In genomic region chr7:75979361-75980125, GRCh38 we compare ENCODE assay signal across 22 cellular contexts. TPM values are rescaled to one million over a fixed set of nuclear protein-coding genes. Genes with fewer than 3 reads are reported as not detected.
DNase-seq lines count a peak whose midpoint lies in the region; ATAC-seq, FAIRE-seq and TF ChIP-seq lines count a peak whose summit lies in the region.
"Had no signal": no experiment of that assay in that cellular context is flagged by ENCODE, and none has a peak within 500 bp of the region (broad histone marks: within the 10 kb centered on the region; RNA-seq: fewer than 3 reads in every experiment).

No MANE protein-coding gene starts in this region.

- H3K27ac ChIP-seq in adrenal gland (peak overlapping the region; percentile 64 to 97 (median 81)), small intestine (ENCODE audit: low read depth in 1 of 2, low read length in 1 of 2) (peak overlapping the region; percentile 74 to 92), upper lobe of left lung (peak overlapping the region in 2 of 4 donors; percentile 21 to 27)
- H3K27ac ChIP-seq: KMS-11, sigmoid colon, SJSA1 had no signal

- no peaks in the 10 kb centered on the region for H3K27me3 Mint-ChIP-seq in Caco-2 (ENCODE audit: insufficient read depth, unreplicated experiment)
- H3K27me3 Mint-ChIP-seq: activated CD8-positive, alpha-beta memory T cell treated with anti-CD3 and anti-CD28 coated beads, Interleukin-2, amount 10 ng/mL, durations not matched to agents 7 days and 5 days had no signal

- H3K4me3 ChIP-seq in Caco-2 (ENCODE audit: low read depth, low read length) (no peak overlapping the region), adrenal gland (no peak overlapping the region), small intestine (ENCODE audit: low read depth in 1 of 2, low read length in 2 of 2) (no peak overlapping the region), upper lobe of left lung (no peak overlapping the region)
- H3K4me3 ChIP-seq: GM12878, sigmoid colon, SJSA1 had no signal

- H3K9me3 ChIP-seq in Caco-2 = no peaks in the 10 kb centered on the region
- H3K9me3 ChIP-seq in adrenal gland (replicated peaks in 1 of 3) = no peaks in the 10 kb centered on the region
- H3K9me3 ChIP-seq in small intestine (ENCODE audit: control insufficient read depth, low read depth) = no peaks in the 10 kb centered on the region
- H3K9me3 ChIP-seq in upper lobe of left lung = no peaks in the 10 kb centered on the region
- H3K9me3 ChIP-seq: sigmoid colon, SJSA1 had no signal

- H3K4me1 Mint-ChIP-seq in Caco-2 (ENCODE audit: low read depth, unreplicated experiment) = no peaks in the 10 kb centered on the region
- H3K4me1 Mint-ChIP-seq: activated CD8-positive, alpha-beta memory T cell treated with anti-CD3 and anti-CD28 coated beads, Interleukin-2, amount 10 ng/mL, durations not matched to agents 7 days and 5 days had no signal

- BruUV-seq in Caco-2 (replicated peaks; lab: Mats Ljungman, UMichigan) = no TSS peak

- DNase-seq in Caco-2 (no peak), adrenal gland (peak in 4 of 7 donors; percentile 42 to 50 (median 46)), islet precursor cell (peak; percentile 35), small intestine (no peak), NCI-H1105 (lab: John Stamatoyannopoulos, UW) (no peak), NCI-H748 treated with DMSO at 0.1 percent for 48 hours (lab: John Stamatoyannopoulos, UW) (no peak), upper lobe of left lung (no peak)
- DNase-seq: activated CD4-positive, CD25-positive, alpha-beta regulatory T cell treated with anti-CD3 and anti-CD28 coated beads, Interleukin-2, amount 50 U/mL, for 72 hours; activated CD8-positive, alpha-beta memory T cell treated with anti-CD3 and anti-CD28 coated beads, Interleukin-2, amount 10 ng/mL, durations not matched to agents 7 days and 5 days; activated gamma-delta T cell; amygdala; cerebellar nuclear complex; DMS 273 treated with DMSO at 0.1 percent for 48 hours; GF-D8; NCI-H1092 treated with DMSO at 0.1 percent for 48 hours; NCI-H524 treated with DMSO at 0.1 percent for 48 hours; sigmoid colon; T-helper 9 cell had no signal

- no peak for TF ChIP-seq EP300 in upper lobe of left lung (IDR thresholded peaks at IDR 0.05)

- H3K36me3 ChIP-seq in Caco-2 (ENCODE audit: control insufficient read depth, insufficient read depth, low read length) (peaks cover 2% of the 10 kb centered on the region), adrenal gland (replicated peaks in 1 of 2) (peaks cover 0 to 56% of the 10 kb centered on the region in 2 donors), small intestine (ENCODE audit: control insufficient read depth in 2 of 2, insufficient read depth in 2 of 2, low read length in 2 of 2) (peaks cover 6 to 16% of the 10 kb centered on the region in 2 donors), upper lobe of left lung (peaks cover 43 to 74% (median 58%) of the 10 kb centered on the region in 4 donors)

- POLR2A ChIA-PET in Caco-2 (lab: Charles Lee) = no interaction called here

- H3K4me3 Mint-ChIP-seq in Caco-2 (ENCODE audit: unreplicated experiment) = no peak overlapping the region
- H3K4me3 Mint-ChIP-seq: activated CD8-positive, alpha-beta memory T cell treated with anti-CD3 and anti-CD28 coated beads, Interleukin-2, amount 10 ng/mL, durations not matched to agents 7 days and 5 days had no signal

- peaks cover 63% of the 10 kb centered on the region for H3K36me3 Mint-ChIP-seq in Caco-2 (ENCODE audit: insufficient read depth, unreplicated experiment)
- H3K36me3 Mint-ChIP-seq: activated CD8-positive, alpha-beta memory T cell treated with anti-CD3 and anti-CD28 coated beads, Interleukin-2, amount 10 ng/mL, durations not matched to agents 7 days and 5 days had no signal

- H3K4me1 ChIP-seq in Caco-2 (0 out of 2 replicates have a peak, but pooled peaks cover 5% of the 10 kb centered on the region), adrenal gland (replicated peaks in 1 of 2) (peaks cover 15 to 52% of the 10 kb centered on the region in 2 donors), small intestine (ENCODE audit: control insufficient read depth in 2 of 2, insufficient read depth in 1 of 2, low read depth in 1 of 2, low read length in 1 of 2) (no peaks in the 10 kb centered on the region), upper lobe of left lung (no peaks in the 10 kb centered on the region)

- no peak for TF ChIP-seq POLR2A in adrenal gland (IDR thresholded peaks at IDR 0.05)
- no peak for TF ChIP-seq POLR2A in upper lobe of left lung (IDR thresholded peaks at IDR 0.05)

- ATAC-seq in GM18517 (IDR thresholded peaks at IDR 0.05; ENCODE audit: unreplicated experiment) (no peak), upper lobe of left lung (ENCODE audit: low FRiP score in 2 of 2) (no peak)
- ATAC-seq: activated CD8-positive, alpha-beta memory T cell treated with anti-CD3 and anti-CD28 coated beads, Interleukin-2, amount 10 ng/mL, durations not matched to agents 7 days and 5 days; GM12878 had no signal

- CTCF ChIA-PET in Caco-2 (lab: Charles Lee) = no interaction called here

- H3K27ac Mint-ChIP-seq in Caco-2 (ENCODE audit: unreplicated experiment) = peak overlapping the region; percentile 78
- H3K27ac Mint-ChIP-seq: activated CD8-positive, alpha-beta memory T cell treated with anti-CD3 and anti-CD28 coated beads, Interleukin-2, amount 10 ng/mL, durations not matched to agents 7 days and 5 days had no signal

- H3K9me3 Mint-ChIP-seq in Caco-2 (ENCODE audit: unreplicated experiment) = no peaks in the 10 kb centered on the region

- TF ChIP-seq CTCF in Caco-2 (IDR thresholded peaks at IDR 0.05; ENCODE audit: insufficient read depth in 1 of 2, low read depth in 1 of 2, low read length in 1 of 2, severe bottlenecking in 1 of 2, unreplicated experiment in 1 of 2) (no peak), adrenal gland (IDR thresholded peaks at IDR 0.05) (no peak), upper lobe of left lung (IDR thresholded peaks at IDR 0.05) (no peak)

- WGBS in adrenal gland, 4 donors = 47 to 55% (median 50%) methylated on average over 14 to 31 of the region's 31 CpGs
- WGBS in small intestine, 3 donors = 46 to 82% (median 58%) methylated on average over 24 to 31 of the region's 31 CpGs
- 88% methylated on average over 19 to 28 of the region's 31 CpGs for WGBS in upper lobe of left lung, 2 donors

- H3K27me3 ChIP-seq in Caco-2 (replicated peaks; ENCODE audit: control insufficient read depth, insufficient read depth, low read length) = no peaks in the 10 kb centered on the region
- H3K27me3 ChIP-seq in adrenal gland = no peaks in the 10 kb centered on the region
- no peaks in the 10 kb centered on the region for H3K27me3 ChIP-seq in small intestine (ENCODE audit: control insufficient read depth in 2 of 2, insufficient read depth in 2 of 2, low read length in 2 of 2)
- no peaks in the 10 kb centered on the region for H3K27me3 ChIP-seq in upper lobe of left lung
- H3K27me3 ChIP-seq: sigmoid colon, SJSA1 had no signal

- FAIRE-seq in small intestine (lab: Jason Lieb, UNC) = no peak
- FAIRE-seq: GM12878 had no signal

- intact Hi-C loops in Caco-2 (cut with micrococcal nuclease; ENCODE audit: unreplicated experiment) = no loop called here
- intact Hi-C loops in adrenal gland (cut with DNase I) = no loop called here

RNA-seq across cellular contexts. Expression of gene TMEM120A, which starts 14.9 kb away (rescaled TPM):
- 65.4 and 71.1 TPM in 2 replicates for total RNA-seq in Caco-2 (2022)
- total RNA-seq in adrenal gland = 100 to 1,000 TPM in 4 of 8 donors, 10 to 100 TPM in 4; 51.4 to 277 (median 113) TPM
- polyA plus RNA-seq in adrenal gland = 100 to 1,000 TPM; 197 to 260 (median 227) TPM
- 100 to 1,000 TPM in 2 of 3 donors, 10 to 100 TPM in 1; 99.6 to 207 (median 202) TPM for polyA plus RNA-seq in small intestine
- total RNA-seq in upper lobe of left lung = 10 to 100 TPM; 27.5 to 75.4 (median 43.1) TPM

Comparison
In these comparisons a context has a peak if more than half of its experiments do, and no peak if none do; other contexts are left out.
1. DNase-seq: peak in adrenal gland (4 of 7) and islet precursor cell (single experiment); none in Caco-2 (0 of 2), small intestine (single experiment), NCI-H1105 (single experiment), NCI-H748 treated with DMSO at 0.1 percent for 48 hours (single experiment) and upper lobe of left lung (0 of 2).